Comparison of ENCODE assay signal across 8 cellular contexts in the genomic region with DNA sequence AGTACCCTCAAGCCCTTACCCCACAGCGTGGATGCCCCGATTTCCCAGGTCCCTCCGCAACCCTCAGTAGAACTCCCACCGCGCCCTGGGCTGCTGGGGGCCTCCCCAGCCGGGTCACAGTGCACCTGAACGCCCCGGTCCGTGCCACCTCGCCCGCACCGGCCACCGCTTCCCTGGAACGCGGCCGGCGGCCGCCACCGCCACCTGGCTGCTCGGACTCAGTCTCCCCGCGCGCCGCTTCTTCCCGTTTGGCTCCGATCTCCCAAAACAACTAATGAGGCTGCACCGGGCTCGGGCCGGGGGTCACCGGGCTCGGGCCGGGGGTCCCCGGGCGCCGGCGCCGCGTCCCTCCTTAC. TPM values are rescaled to one million over a fixed set of nuclear protein-coding genes. Genes with fewer than 3 reads are reported as not detected.
DNase-seq lines count a peak whose midpoint lies in the region.

No MANE protein-coding gene starts in this region.

- H3K27ac ChIP-seq in iPS DF 6.9 (ENCODE audit: low read length): no peak overlapping the region

- intact Hi-C loops in activated T-helper 2 cell treated with anti-CD3 and anti-CD28 coated beads, Interferon-gamma antibody, Interleukin-2, Interleukin-4, amounts not matched to agents 10 μg/mL and 5 μg/mL and 100 μg/mL, durations not matched to agents 14 hours and 24 hours and 36 hours (cut with micrococcal nuclease): loop anchor here (2.0 to 10.0 kb wide), 3 partner anchors 70 to 860 kb away; a partner anchor contains a TSS

- H3K4me1 Mint-ChIP-seq in activated T-helper 2 cell treated with anti-CD3 and anti-CD28 coated beads, Interferon-gamma antibody, Interleukin-2, Interleukin-4, amounts not matched to agents 10 μg/mL and 5 μg/mL and 100 μg/mL, durations not matched to agents 14 hours and 24 hours and 36 hours (ENCODE audit: low read depth): peaks cover 29% of the 10 kb centered on the region

- no peaks in the 10 kb centered on the region for H3K27me3 Mint-ChIP-seq in activated T-helper 2 cell treated with anti-CD3 and anti-CD28 coated beads, Interferon-gamma antibody, Interleukin-2, Interleukin-4, amounts not matched to agents 10 μg/mL and 5 μg/mL and 100 μg/mL, durations not matched to agents 14 hours and 24 hours and 36 hours (ENCODE audit: low read depth)

- peaks cover 2% of the 10 kb centered on the region; the same call in 1 of the 2 replicates for H3K4me1 ChIP-seq in iPS DF 6.9 (ENCODE audit: control insufficient read depth, insufficient read depth, low read length)

- H3K27ac Mint-ChIP-seq in activated T-helper 2 cell treated with anti-CD3 and anti-CD28 coated beads, Interferon-gamma antibody, Interleukin-2, Interleukin-4, amounts not matched to agents 10 μg/mL and 5 μg/mL and 100 μg/mL, durations not matched to agents 14 hours and 24 hours and 36 hours: no peak overlapping the region

- H3K36me3 Mint-ChIP-seq in activated T-helper 2 cell treated with anti-CD3 and anti-CD28 coated beads, Interferon-gamma antibody, Interleukin-2, Interleukin-4, amounts not matched to agents 10 μg/mL and 5 μg/mL and 100 μg/mL, durations not matched to agents 14 hours and 24 hours and 36 hours (ENCODE audit: low read depth): no peaks in the 10 kb centered on the region

- no peaks in the 10 kb centered on the region for H3K27me3 ChIP-seq in iPS DF 6.9 (ENCODE audit: control insufficient read depth, insufficient read depth, low read length)

- no peaks in the 10 kb centered on the region for H3K36me3 ChIP-seq in iPS DF 6.9 (ENCODE audit: control insufficient read depth, insufficient read depth, low read length)

- H3K9me3 ChIP-seq in iPS DF 6.9 (ENCODE audit: control insufficient read depth, insufficient read depth, low read length): no peaks in the 10 kb centered on the region

- no peaks in the 10 kb centered on the region for H3K9me3 Mint-ChIP-seq in activated T-helper 2 cell treated with anti-CD3 and anti-CD28 coated beads, Interferon-gamma antibody, Interleukin-2, Interleukin-4, amounts not matched to agents 10 μg/mL and 5 μg/mL and 100 μg/mL, durations not matched to agents 14 hours and 24 hours and 36 hours

- DNase-seq in stimulated activated CD4-positive, alpha-beta T cell treated with anti-CD3 and anti-CD28 coated beads, Interleukin-12 subunit alpha, Interleukin-12 subunit beta, amount 100 ng/mL, for 4 hours: peak; percentile 15
- DNase-seq in stimulated activated CD4-positive, alpha-beta T cell treated with anti-CD3 and anti-CD28 coated beads, Interleukin-4, amount 100 ng/mL, for 4 hours: no peak
- DNase-seq in activated T-helper 2 cell treated with anti-CD3 and anti-CD28 coated beads, Interferon-gamma antibody, Interleukin-2, Interleukin-4, amounts not matched to agents 10 μg/mL and 5 μg/mL and 100 μg/mL, durations not matched to agents 14 hours and 24 hours and 36 hours (ENCODE audit: low spot score): peak; percentile 14
- DNase-seq in iPS DF 6.9 (ENCODE audit: low read depth, low spot score): no peak
- DNase-seq in stimulated activated CD4-positive, alpha-beta T cell treated with anti-CD3 and anti-CD28 coated beads, Interleukin-4, amount 100 ng/mL, for 1 hour: peak; percentile 12
- DNase-seq in germinal center (ENCODE audit: low spot score): no peak
- DNase-seq in NOMO-1 treated with DMSO at 0.1 percent for 48 hours (lab: John Stamatoyannopoulos, UW; ENCODE audit: unreplicated experiment): no peak
- no peak for DNase-seq in NCI-H2081 treated with DMSO at 0.1 percent for 48 hours (lab: John Stamatoyannopoulos, UW)

- no CpG with 5 or more reads among the region's 38 CpGs for WGBS in iPS DF 6.9 (ENCODE audit: insufficient coverage, insufficient read length)

- peak overlapping the region; percentile 89 for H3K4me3 Mint-ChIP-seq in activated T-helper 2 cell treated with anti-CD3 and anti-CD28 coated beads, Interferon-gamma antibody, Interleukin-2, Interleukin-4, amounts not matched to agents 10 μg/mL and 5 μg/mL and 100 μg/mL, durations not matched to agents 14 hours and 24 hours and 36 hours (ENCODE audit: low read depth)

- peak overlapping the region; percentile 92 for H3K4me3 ChIP-seq in iPS DF 6.9 (ENCODE audit: low read length)

RNA-seq across cellular contexts. Expression of a gene that starts 1.0 kb away (rescaled TPM):
- total RNA-seq in activated T-helper 2 cell treated with anti-CD3 and anti-CD28 coated beads, Interferon-gamma antibody, Interleukin-2, Interleukin-4, amounts not matched to agents 10 μg/mL and 5 μg/mL and 100 μg/mL, durations not matched to agents 14 hours and 24 hours and 36 hours: 66.9 and 70.8 TPM in 2 replicates

Comparison
In these comparisons a context has a peak if more than half of its experiments do, and no peak if none do; other contexts are left out.
1. DNase-seq: peak in stimulated activated CD4-positive, alpha-beta T cell treated with anti-CD3 and anti-CD28 coated beads, Interleukin-12 subunit alpha, Interleukin-12 subunit beta, amount 100 ng/mL, for 4 hours (single experiment), activated T-helper 2 cell treated with anti-CD3 and anti-CD28 coated beads, Interferon-gamma antibody, Interleukin-2, Interleukin-4, amounts not matched to agents 10 μg/mL and 5 μg/mL and 100 μg/mL, durations not matched to agents 14 hours and 24 hours and 36 hours (single experiment) and stimulated activated CD4-positive, alpha-beta T cell treated with anti-CD3 and anti-CD28 coated beads, Interleukin-4, amount 100 ng/mL, for 1 hour (single experiment); none in stimulated activated CD4-positive, alpha-beta T cell treated with anti-CD3 and anti-CD28 coated beads, Interleukin-4, amount 100 ng/mL, for 4 hours (0 of 2), iPS DF 6.9 (single experiment), germinal center (single experiment), NOMO-1 treated with DMSO at 0.1 percent for 48 hours (single experiment) and NCI-H2081 treated with DMSO at 0.1 percent for 48 hours (single experiment).